Comparison of ENCODE assay signal across 8 cellular contexts in genomic region chr1:1019122-1019999, GRCh38. TPM values are rescaled to one million over a fixed set of nuclear protein-coding genes. Genes with fewer than 3 reads are reported as not detected.
A peak's percentile ranks its signal among the peaks of the same experiment; 100 is the strongest.
DNase-seq lines count a peak whose midpoint lies in the region; ATAC-seq and TF ChIP-seq lines count a peak whose summit lies in the region.

No MANE protein-coding gene starts in this region.

- 5% methylated on average over 10 of the region's 91 CpGs for WGBS in mammary epithelial cell (ENCODE audit: low coverage, missing lambda C conversion rate)

- H3K27ac ChIP-seq in VCaP: peak overlapping the region; percentile 86
- no peak overlapping the region for H3K27ac ChIP-seq in mammary epithelial cell (ENCODE audit: insufficient read depth, low read depth, low read length)

- no peaks in the 10 kb centered on the region for H3K36me3 ChIP-seq in mammary epithelial cell (ENCODE audit: insufficient read depth, low read length)
- H3K36me3 ChIP-seq in kidney epithelial cell (ENCODE audit: control insufficient read depth, insufficient read depth, low read length): peaks cover 3% of the 10 kb centered on the region

- in situ Hi-C loops in mammary epithelial cell (cut with MboI; ENCODE audit: low sequenced_read_pairs in 2 of 2): no loop called here

- H4K20me1 ChIP-seq in mammary epithelial cell (ENCODE audit: insufficient read depth, low read length): no peaks in the 10 kb centered on the region

- BruUV-seq in mammary epithelial cell (replicated peaks; lab: Mats Ljungman, UMichigan): no TSS peak

- DNase-seq in NCI-H1417 (lab: John Stamatoyannopoulos, UW) (peak; percentile 66 to 83 (median 70)), NCI-H1417 treated with DMSO at 0.1 percent for 48 hours (lab: John Stamatoyannopoulos, UW) (no peak), NAMALWA (ENCODE audit: low spot score) (peak; percentile 86), mammary epithelial cell (peak; percentile 78), kidney epithelial cell (ENCODE audit: low read depth) (no peak)
- DNase-seq in stimulated activated CD4-positive, alpha-beta T cell treated with anti-CD3 and anti-CD28 coated beads, Interleukin-15, amount 100 ng/mL, for 48 hours (ENCODE audit: low read depth in 2 of 2): peak; percentile 45 to 75

- H3K27me3 ChIP-seq in mammary epithelial cell (ENCODE audit: insufficient read depth, low read length) (no peaks in the 10 kb centered on the region), kidney epithelial cell (ENCODE audit: control insufficient read depth, insufficient read depth, low read length) (no peaks in the 10 kb centered on the region)

- intact Hi-C loops in mammary epithelial cell (cut with micrococcal nuclease): loop anchor here (10.0 kb wide), 1 partner anchor 95 kb away; the partner anchor contains the start of gene C1orf159

- no peak overlapping the region for H3K9ac ChIP-seq in mammary epithelial cell (ENCODE audit: insufficient read depth, low read length)

- CTCF ChIA-PET in mammary epithelial cell (lab: Charles Lee; ENCODE audit: low non-redundant PET): interaction anchor here (0.6 to 1.1 kb wide), 3 partner anchors 17 to 346 kb away, joined by 3 to 13 read pairs (median 13); no protein-coding TSS in a partner anchor

- H3K4me3 ChIP-seq in mammary epithelial cell (replicated peaks in 1 of 3; ENCODE audit: insufficient read depth in 1 of 3, low read depth in 2 of 3, low read length in 3 of 3): peak overlapping the region in 1 of 3 experiments; percentile 48
- peak overlapping the region; percentile 32 for H3K4me3 ChIP-seq in kidney epithelial cell (ENCODE audit: low read depth, low read length)

- H3K4me2 ChIP-seq in mammary epithelial cell (ENCODE audit: insufficient read depth, low read depth, low read length): peak overlapping the region; percentile 63

- peak overlapping the region; percentile 32 for H2AFZ ChIP-seq in mammary epithelial cell (ENCODE audit: low read depth, low read length)

- H3K79me2 ChIP-seq in mammary epithelial cell (ENCODE audit: insufficient read depth, low read length): peaks cover 44% of the 10 kb centered on the region

- H3K4me1 ChIP-seq in mammary epithelial cell (ENCODE audit: insufficient read depth, low read length): peaks cover 34% of the 10 kb centered on the region

- peak; percentile 58 for ATAC-seq in HG02571 (IDR thresholded peaks at IDR 0.05; ENCODE audit: unreplicated experiment)

- dilution Hi-C loops in mammary epithelial cell (cut with HindIII; ENCODE audit: low sequenced_read_pairs): no loop called here

- TF ChIP-seq CTCF in VCaP (conservative IDR thresholded peaks at IDR 0.05): peak; percentile 89
- peak in 1 of 2 donors; percentile 54 for TF ChIP-seq CTCF in mammary epithelial cell (conservative IDR thresholded peaks at IDR 0.05 in 1 of 2, IDR thresholded peaks at IDR 0.05 in 1 of 2; ENCODE audit: extremely low read depth in 1 of 2, insufficient read depth in 1 of 2, low read depth in 1 of 2, low read length in 2 of 2)
- peak; percentile 38 for TF ChIP-seq CTCF in kidney epithelial cell (IDR thresholded peaks at IDR 0.05; ENCODE audit: insufficient read depth, low read length, poor library complexity, severe bottlenecking)

- H3K9me3 ChIP-seq in mammary epithelial cell (replicated peaks; ENCODE audit: insufficient read depth, low read length): no peaks in the 10 kb centered on the region

RNA-seq across cellular contexts. Expression of gene AGRN, which starts 0.6 kb away (rescaled TPM):
- total RNA-seq in mammary epithelial cell (100 to 1,000 TPM; 313 to 373 TPM), kidney epithelial cell (479 and 617 TPM in 2 replicates)
- polyA plus RNA-seq in mammary epithelial cell: 117 TPM
- polyA minus RNA-seq in mammary epithelial cell: 254 TPM

RNA-seq across cellular contexts. Expression of gene ISG15, which starts 6.1 kb away (rescaled TPM):
- total RNA-seq in mammary epithelial cell: 10 to 100 TPM in 1 of 2 donors, 1 to 10 TPM in 1; 6.8 to 14.0 TPM
- polyA plus RNA-seq in mammary epithelial cell: 11.6 TPM
- polyA minus RNA-seq in mammary epithelial cell: 2.6 TPM
- total RNA-seq in kidney epithelial cell: 68.7 and 97.7 TPM in 2 replicates

RNA-seq across cellular contexts. Expression of gene HES4, which starts 19.5 kb away (rescaled TPM):
- total RNA-seq in mammary epithelial cell (10 to 100 TPM in 1 of 2 donors, 1 to 10 TPM in 1; 6.4 to 24.7 TPM), kidney epithelial cell (160 and 184 TPM in 2 replicates)
- polyA plus RNA-seq in mammary epithelial cell: 2.1 TPM
- not detected for polyA minus RNA-seq in mammary epithelial cell

RNA-seq across cellular contexts. Expression of gene PERM1, which starts 37.5 kb away (rescaled TPM):
- total RNA-seq in mammary epithelial cell: not detected
- not detected for polyA plus RNA-seq in mammary epithelial cell
- not detected for polyA minus RNA-seq in mammary epithelial cell
- total RNA-seq in kidney epithelial cell: 0.34 TPM in 1 of 2 replicates, not detected in the other

RNA-seq across cellular contexts. Expression of gene PLEKHN1, which starts 53.1 kb away (rescaled TPM):
- total RNA-seq in mammary epithelial cell: 10 to 100 TPM in 1 of 2 donors, 1 to 10 TPM in 1; 4.8 to 28.6 TPM
- 4.6 TPM for polyA plus RNA-seq in mammary epithelial cell
- 9.7 TPM for polyA minus RNA-seq in mammary epithelial cell
- 13.2 and 13.3 TPM in 2 replicates for total RNA-seq in kidney epithelial cell

Comparison
In these comparisons a context has a peak if more than half of its experiments do, and no peak if none do; other contexts are left out.
1. DNase-seq: peak in NCI-H1417 (3 of 3), NAMALWA (single experiment), mammary epithelial cell (single experiment) and stimulated activated CD4-positive, alpha-beta T cell treated with anti-CD3 and anti-CD28 coated beads, Interleukin-15, amount 100 ng/mL, for 48 hours (2 of 2); none in NCI-H1417 treated with DMSO at 0.1 percent for 48 hours (single experiment) and kidney epithelial cell (single experiment).